In genomic region chr3:159390656-159391055, GRCh38 we compare ENCODE assay signal across 29 cellular contexts.
"Had no signal": no experiment of that assay in that cellular context is flagged by ENCODE, and none has a peak within 500 bp of the region (broad histone marks: within the 10 kb centered on the region; RNA-seq: fewer than 3 reads in every experiment).

No MANE protein-coding gene starts in this region.

- H3K4me3 Mint-ChIP-seq: dendritic cell treated with granulocyte-macrophage colony-stimulating factor and Interleukin-4, amounts not matched to agents 40 ng/mL and 50 ng/mL, for 4 days; endodermal cell; mesothelial cell of epicardium; naive B cell; natural killer cell treated with Interleukin-12 subunit alpha and Interleukin-12 subunit beta and Interleukin-15 and Interleukin-18, amount 100 ng/mL, for 72 hours; neural crest cell; stimulated activated naive CD8-positive, alpha-beta T cell treated with anti-CD3 and anti-CD28 coated beads, Interleukin-15, amount 100 ng/mL, for 72 hours had no signal

- ATAC-seq: esophagus mucosa; gastrocnemius medialis; mucosa of descending colon; natural killer cell treated with Interleukin-12 subunit alpha and Interleukin-12 subunit beta and Interleukin-15 and Interleukin-18, amount 100 ng/mL, for 72 hours; pancreas; right lobe of liver; stimulated activated naive CD8-positive, alpha-beta T cell treated with anti-CD3 and anti-CD28 coated beads, Interleukin-15, amount 100 ng/mL, for 72 hours; upper lobe of right lung had no signal

- H3K4me1 Mint-ChIP-seq: endodermal cell; naive B cell; neural crest cell; stimulated activated naive CD8-positive, alpha-beta T cell treated with anti-CD3 and anti-CD28 coated beads, Interleukin-15, amount 100 ng/mL, for 72 hours had no signal

- H3K27me3 ChIP-seq: gastrocnemius medialis, neutrophil, pancreas, right lobe of liver, suprapubic skin, transverse colon, upper lobe of right lung, uterus had no signal

- H3K27ac Mint-ChIP-seq: dendritic cell treated with granulocyte-macrophage colony-stimulating factor and Interleukin-4, amounts not matched to agents 40 ng/mL and 50 ng/mL, for 4 days; endodermal cell; mesothelial cell of epicardium; naive B cell; natural killer cell treated with Interleukin-12 subunit alpha and Interleukin-12 subunit beta and Interleukin-15 and Interleukin-18, amount 100 ng/mL, for 72 hours; progenitor cell of endocrine pancreas; stimulated activated naive CD8-positive, alpha-beta T cell treated with anti-CD3 and anti-CD28 coated beads, Interleukin-15, amount 100 ng/mL, for 72 hours had no signal

- H3K36me3 ChIP-seq: gastrocnemius medialis, neutrophil, pancreas, right lobe of liver, suprapubic skin, transverse colon, upper lobe of right lung, uterus had no signal

- H3K27me3 Mint-ChIP-seq: dendritic cell treated with granulocyte-macrophage colony-stimulating factor and Interleukin-4, amounts not matched to agents 40 ng/mL and 50 ng/mL, for 4 days; naive B cell; natural killer cell treated with Interleukin-12 subunit alpha and Interleukin-12 subunit beta and Interleukin-15 and Interleukin-18, amount 100 ng/mL, for 72 hours; progenitor cell of endocrine pancreas; stimulated activated naive CD8-positive, alpha-beta T cell treated with anti-CD3 and anti-CD28 coated beads, Interleukin-15, amount 100 ng/mL, for 72 hours had no signal

- H3K27ac ChIP-seq: epithelial cell of prostate, gastrocnemius medialis, neutrophil, pancreas, right lobe of liver, suprapubic skin, transverse colon, upper lobe of right lung, uterus had no signal

- H3K36me3 Mint-ChIP-seq: mesothelial cell of epicardium; naive B cell; natural killer cell treated with Interleukin-12 subunit alpha and Interleukin-12 subunit beta and Interleukin-15 and Interleukin-18, amount 100 ng/mL, for 72 hours had no signal

- H3K9me3 ChIP-seq: gastrocnemius medialis, mucosa of descending colon, neutrophil, pancreas, right lobe of liver, suprapubic skin, transverse colon, upper lobe of right lung, uterus had no signal

- H3K4me3 ChIP-seq: gastrocnemius medialis, lung, mucosa of descending colon, pancreas, right lobe of liver, suprapubic skin, transverse colon, upper lobe of right lung, uterus had no signal

- H3K4me1 ChIP-seq: gastrocnemius medialis, pancreas, right lobe of liver, suprapubic skin, transverse colon, upper lobe of right lung, uterus had no signal

- FAIRE-seq: keratinocyte, pancreas, small intestine had no signal

- DNase-seq: effector CD8-positive, alpha-beta T cell; endodermal cell; foreskin fibroblast; gastrocnemius medialis; head of caudate nucleus; mesenchymal stem cell; mucosa of descending colon; naive B cell; pancreas; right lobe of liver; small intestine; stimulated activated CD4-positive, alpha-beta T cell treated with anti-CD3 and anti-CD28 coated beads, Interleukin-15, amount 100 ng/mL, for 24 hours; stimulated activated CD4-positive, alpha-beta T cell treated with anti-CD3 and anti-CD28 coated beads, Interleukin-2, amount 100 ng/mL, for 48 hours; stimulated activated naive CD4-positive, alpha-beta T cell; stimulated activated naive CD8-positive, alpha-beta T cell treated with anti-CD3 and anti-CD28 coated beads, Interleukin-15, amount 100 ng/mL, for 72 hours; transverse colon; upper lobe of right lung; uterus had no signal
